In the genomic region with DNA sequence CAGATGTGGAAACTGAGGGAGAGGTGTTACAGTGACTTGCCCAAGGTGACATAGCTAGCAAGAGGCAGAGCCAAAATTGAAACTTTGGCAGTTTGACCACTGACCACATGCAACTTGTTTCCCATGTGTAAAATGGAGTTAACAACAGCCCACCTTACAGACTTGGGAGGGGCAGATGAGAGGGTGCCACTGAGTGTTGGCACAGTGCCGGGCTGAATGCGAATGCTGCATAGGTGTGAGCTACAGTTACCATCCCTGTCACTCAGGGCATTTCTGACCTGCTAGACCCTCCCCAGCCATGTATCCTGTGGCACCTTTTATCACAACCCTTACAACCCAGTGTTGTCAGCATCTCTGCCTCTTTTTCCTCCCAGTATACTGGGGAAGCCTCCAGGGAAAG, we compare ENCODE assay signal across 39 cellular contexts. TPM values are rescaled to one million over a fixed set of nuclear protein-coding genes. Genes with fewer than 3 reads are reported as not detected.
"Had no signal": no experiment of that assay in that cellular context is flagged by ENCODE, and none has a peak within 500 bp of the region (broad histone marks: within the 10 kb centered on the region; RNA-seq: fewer than 3 reads in every experiment).

No MANE protein-coding gene starts in this region.

- DNase-seq: activated CD4-positive, alpha-beta memory T cell treated with anti-CD3 and anti-CD28 coated beads, Interleukin-2, amount 10 ng/mL, durations not matched to agents 7 days and 5 days; activated CD4-positive, alpha-beta T cell treated with anti-CD3 and anti-CD28 coated beads for 1 hour; activated CD4-positive, alpha-beta T cell treated with anti-CD3 and anti-CD28 coated beads for 36 hours; activated CD4-positive, alpha-beta T cell treated with anti-CD3 and anti-CD28 coated beads for 48 hours; activated CD4-positive, alpha-beta T cell treated with anti-CD3 and anti-CD28 coated beads, Interleukin-2, amount 10 ng/mL, durations not matched to agents 7 days and 5 days; activated CD4-positive, alpha-beta T cell treated with anti-CD3 and anti-CD28 coated beads, Interleukin-2, amount 50 U/mL, for 48 hours; activated CD4-positive, CD25-positive, alpha-beta regulatory T cell; activated CD8-positive, alpha-beta memory T cell treated with anti-CD3 and anti-CD28 coated beads for 24 hours; activated CD8-positive, alpha-beta memory T cell treated with anti-CD3 and anti-CD28 coated beads, Interleukin-2, amount 10 ng/mL, durations not matched to agents 7 days and 5 days; activated CD8-positive, alpha-beta memory T cell treated with anti-CD3 and anti-CD28 coated beads, Interleukin-2, amount 50 U/mL, for 48 hours; activated CD8-positive, alpha-beta T cell treated with anti-CD3 and anti-CD28 coated beads, Interleukin-2, amount 10 ng/mL, durations not matched to agents 7 days and 5 days; activated effector memory CD4-positive, alpha-beta T cell treated with Interleukin-2 at 50 U/mL for 16 hours; activated gamma-delta T cell; activated naive CD4-positive, alpha-beta T cell treated with anti-CD3 and anti-CD28 coated beads, Interleukin-2, amount 10 ng/mL, durations not matched to agents 7 days and 5 days; activated naive CD4-positive, alpha-beta T cell treated with Interleukin-2 at 50 U/mL for 16 hours; activated naive CD8-positive, alpha-beta T cell treated with anti-CD3 and anti-CD28 coated beads, Interleukin-2, amount 10 ng/mL, durations not matched to agents 7 days and 5 days; activated naive CD8-positive, alpha-beta T cell treated with anti-CD3 and anti-CD28 coated beads, Interleukin-2, amount 50 U/mL, for 24 hours; activated T-cell treated with anti-CD3 and anti-CD28 coated beads, Interleukin-2, amount 50 U/mL, for 24 hours; activated T-cell treated with anti-CD3 and anti-CD28 coated beads, Interleukin-2, amount 50 U/mL, for 48 hours; amygdala; anterior cingulate cortex; caudate nucleus; cerebellar nuclear complex; T-helper 1 cell; T-helper 2 cell; T-helper 9 cell; WERI-Rb-1 had no signal

- H3K4me1 ChIP-seq: ascending aorta had no signal

- ATAC-seq: activated CD4-positive, alpha-beta T cell treated with anti-CD3 and anti-CD28 coated beads for 36 hours; activated CD4-positive, CD25-positive, alpha-beta regulatory T cell treated with anti-CD3 and anti-CD28 coated beads, Interleukin-2, amount 50 U/mL, for 24 hours; activated CD8-positive, alpha-beta memory T cell treated with anti-CD3 and anti-CD28 coated beads, Interleukin-2, amount 10 ng/mL, durations not matched to agents 7 days and 5 days; activated CD8-positive, alpha-beta T cell treated with anti-CD3 and anti-CD28 coated beads, Interleukin-2, amount 10 ng/mL, durations not matched to agents 7 days and 5 days; activated naive CD8-positive, alpha-beta T cell treated with anti-CD3 and anti-CD28 coated beads, Interleukin-2, amount 50 U/mL, for 24 hours; WTC11 had no signal

- H3K27ac ChIP-seq: ascending aorta, cardiac muscle cell, WERI-Rb-1 had no signal

- H3K4me3 ChIP-seq: ascending aorta, cardiac muscle cell had no signal

- H3K9me3 Mint-ChIP-seq: activated naive CD4-positive, alpha-beta T cell treated with anti-CD3 and anti-CD28 coated beads, Interleukin-2, amount 50 U/mL, for 24 hours; activated naive CD8-positive, alpha-beta T cell treated with anti-CD3 and anti-CD28 coated beads, Interleukin-2, amount 50 U/mL, for 24 hours; activated T-cell treated with anti-CD3 and anti-CD28 coated beads, Interleukin-2, amount 50 U/mL, for 24 hours; central memory CD8-positive, alpha-beta T cell had no signal

- H3K27me3 Mint-ChIP-seq: activated CD4-positive, alpha-beta memory T cell treated with anti-CD3 and anti-CD28 coated beads, Interleukin-2, amount 10 ng/mL, durations not matched to agents 7 days and 5 days; activated CD4-positive, alpha-beta T cell treated with anti-CD3 and anti-CD28 coated beads for 36 hours; activated CD4-positive, alpha-beta T cell treated with anti-CD3 and anti-CD28 coated beads, Interleukin-2, amount 10 ng/mL, durations not matched to agents 7 days and 5 days; activated CD8-positive, alpha-beta memory T cell treated with anti-CD3 and anti-CD28 coated beads, Interleukin-2, amount 10 ng/mL, durations not matched to agents 7 days and 5 days; activated naive CD4-positive, alpha-beta T cell treated with anti-CD3 and anti-CD28 coated beads, Interleukin-2, amount 10 ng/mL, durations not matched to agents 7 days and 5 days; activated naive CD4-positive, alpha-beta T cell treated with anti-CD3 and anti-CD28 coated beads, Interleukin-2, amount 50 U/mL, for 24 hours; activated naive CD8-positive, alpha-beta T cell; activated naive CD8-positive, alpha-beta T cell treated with anti-CD3 and anti-CD28 coated beads, Interleukin-2, amount 10 ng/mL, durations not matched to agents 7 days and 5 days; activated naive CD8-positive, alpha-beta T cell treated with anti-CD3 and anti-CD28 coated beads, Interleukin-2, amount 50 U/mL, for 24 hours; activated T-cell treated with anti-CD3 and anti-CD28 coated beads, Interleukin-2, amount 50 U/mL, for 24 hours; brain; central memory CD8-positive, alpha-beta T cell had no signal

- H3K27me3 ChIP-seq: ascending aorta, cardiac muscle cell had no signal

- H3K27ac Mint-ChIP-seq: activated CD4-positive, alpha-beta memory T cell treated with anti-CD3 and anti-CD28 coated beads, Interleukin-2, amount 10 ng/mL, durations not matched to agents 7 days and 5 days; activated CD4-positive, alpha-beta T cell treated with anti-CD3 and anti-CD28 coated beads for 36 hours; activated CD4-positive, alpha-beta T cell treated with anti-CD3 and anti-CD28 coated beads, Interleukin-2, amount 10 ng/mL, durations not matched to agents 7 days and 5 days; activated CD8-positive, alpha-beta memory T cell treated with anti-CD3 and anti-CD28 coated beads, Interleukin-2, amount 10 ng/mL, durations not matched to agents 7 days and 5 days; activated CD8-positive, alpha-beta T cell treated with anti-CD3 and anti-CD28 coated beads, Interleukin-2, amount 10 ng/mL, durations not matched to agents 7 days and 5 days; activated naive CD4-positive, alpha-beta T cell treated with anti-CD3 and anti-CD28 coated beads, Interleukin-2, amount 10 ng/mL, durations not matched to agents 7 days and 5 days; activated naive CD4-positive, alpha-beta T cell treated with anti-CD3 and anti-CD28 coated beads, Interleukin-2, amount 50 U/mL, for 24 hours; activated naive CD8-positive, alpha-beta T cell; activated naive CD8-positive, alpha-beta T cell treated with anti-CD3 and anti-CD28 coated beads, Interleukin-2, amount 10 ng/mL, durations not matched to agents 7 days and 5 days; activated naive CD8-positive, alpha-beta T cell treated with anti-CD3 and anti-CD28 coated beads, Interleukin-2, amount 50 U/mL, for 24 hours; activated T-helper 2 cell treated with anti-CD3 and anti-CD28 coated beads, Interferon-gamma antibody, Interleukin-2, Interleukin-4, amounts not matched to agents 10 μg/mL and 5 μg/mL and 100 μg/mL, durations not matched to agents 14 hours and 24 hours and 36 hours; T-helper 1 cell treated with Interleukin-12 subunit alpha and Interleukin-12 subunit beta and Interleukin-4 antibody, amounts not matched to agents 30 μg/mL and 1 μg/mL, for 36 hours; T-helper 2 cell treated with Interferon-gamma antibody and Interleukin-4, amounts not matched to agents 5 μg/mL and 100 μg/mL, for 36 hours had no signal

- H3K9me3 ChIP-seq: ascending aorta had no signal

- H3K4me3 Mint-ChIP-seq: activated CD4-positive, alpha-beta memory T cell treated with anti-CD3 and anti-CD28 coated beads, Interleukin-2, amount 10 ng/mL, durations not matched to agents 7 days and 5 days; activated CD4-positive, alpha-beta T cell treated with anti-CD3 and anti-CD28 coated beads for 36 hours; activated CD4-positive, alpha-beta T cell treated with anti-CD3 and anti-CD28 coated beads, Interleukin-2, amount 10 ng/mL, durations not matched to agents 7 days and 5 days; activated CD8-positive, alpha-beta memory T cell treated with anti-CD3 and anti-CD28 coated beads, Interleukin-2, amount 10 ng/mL, durations not matched to agents 7 days and 5 days; activated CD8-positive, alpha-beta T cell treated with anti-CD3 and anti-CD28 coated beads, Interleukin-2, amount 10 ng/mL, durations not matched to agents 7 days and 5 days; activated naive CD4-positive, alpha-beta T cell treated with anti-CD3 and anti-CD28 coated beads, Interleukin-2, amount 10 ng/mL, durations not matched to agents 7 days and 5 days; activated naive CD4-positive, alpha-beta T cell treated with anti-CD3 and anti-CD28 coated beads, Interleukin-2, amount 50 U/mL, for 24 hours; activated naive CD8-positive, alpha-beta T cell; activated naive CD8-positive, alpha-beta T cell treated with anti-CD3 and anti-CD28 coated beads, Interleukin-2, amount 10 ng/mL, durations not matched to agents 7 days and 5 days; activated naive CD8-positive, alpha-beta T cell treated with anti-CD3 and anti-CD28 coated beads, Interleukin-2, amount 50 U/mL, for 24 hours; activated T-cell treated with anti-CD3 and anti-CD28 coated beads, Interleukin-2, amount 50 U/mL, for 24 hours; brain; central memory CD8-positive, alpha-beta T cell; T-helper 1 cell treated with Interleukin-12 subunit alpha and Interleukin-12 subunit beta and Interleukin-4 antibody, amounts not matched to agents 30 μg/mL and 1 μg/mL, for 36 hours; T-helper 2 cell treated with Interferon-gamma antibody and Interleukin-4, amounts not matched to agents 5 μg/mL and 100 μg/mL, for 36 hours; WTC11 had no signal

RNA-seq across cellular contexts. Expression of a gene that starts 50.8 kb away (rescaled TPM):
- total RNA-seq: activated CD4-positive, alpha-beta memory T cell treated with anti-CD3 and anti-CD28 coated beads, Interleukin-2, amount 10 ng/mL, durations not matched to agents 7 days and 5 days; activated CD4-positive, alpha-beta T cell treated with anti-CD3 and anti-CD28 coated beads for 36 hours; activated CD4-positive, alpha-beta T cell treated with anti-CD3 and anti-CD28 coated beads, Interleukin-2, amount 10 ng/mL, durations not matched to agents 7 days and 5 days; activated CD8-positive, alpha-beta memory T cell treated with anti-CD3 and anti-CD28 coated beads, Interleukin-2, amount 10 ng/mL, durations not matched to agents 7 days and 5 days; activated CD8-positive, alpha-beta T cell treated with anti-CD3 and anti-CD28 coated beads, Interleukin-2, amount 10 ng/mL, durations not matched to agents 7 days and 5 days; activated naive CD8-positive, alpha-beta T cell treated with anti-CD3 and anti-CD28 coated beads, Interleukin-2, amount 10 ng/mL, durations not matched to agents 7 days and 5 days; activated T-helper 2 cell treated with anti-CD3 and anti-CD28 coated beads, Interferon-gamma antibody, Interleukin-2, Interleukin-4, amounts not matched to agents 10 μg/mL and 5 μg/mL and 100 μg/mL, durations not matched to agents 14 hours and 24 hours and 36 hours; ascending aorta; bronchial epithelial cell; cardiac muscle cell had no signal
- polyA plus RNA-seq: cardiac muscle cell had no signal
